In the genomic region with DNA sequence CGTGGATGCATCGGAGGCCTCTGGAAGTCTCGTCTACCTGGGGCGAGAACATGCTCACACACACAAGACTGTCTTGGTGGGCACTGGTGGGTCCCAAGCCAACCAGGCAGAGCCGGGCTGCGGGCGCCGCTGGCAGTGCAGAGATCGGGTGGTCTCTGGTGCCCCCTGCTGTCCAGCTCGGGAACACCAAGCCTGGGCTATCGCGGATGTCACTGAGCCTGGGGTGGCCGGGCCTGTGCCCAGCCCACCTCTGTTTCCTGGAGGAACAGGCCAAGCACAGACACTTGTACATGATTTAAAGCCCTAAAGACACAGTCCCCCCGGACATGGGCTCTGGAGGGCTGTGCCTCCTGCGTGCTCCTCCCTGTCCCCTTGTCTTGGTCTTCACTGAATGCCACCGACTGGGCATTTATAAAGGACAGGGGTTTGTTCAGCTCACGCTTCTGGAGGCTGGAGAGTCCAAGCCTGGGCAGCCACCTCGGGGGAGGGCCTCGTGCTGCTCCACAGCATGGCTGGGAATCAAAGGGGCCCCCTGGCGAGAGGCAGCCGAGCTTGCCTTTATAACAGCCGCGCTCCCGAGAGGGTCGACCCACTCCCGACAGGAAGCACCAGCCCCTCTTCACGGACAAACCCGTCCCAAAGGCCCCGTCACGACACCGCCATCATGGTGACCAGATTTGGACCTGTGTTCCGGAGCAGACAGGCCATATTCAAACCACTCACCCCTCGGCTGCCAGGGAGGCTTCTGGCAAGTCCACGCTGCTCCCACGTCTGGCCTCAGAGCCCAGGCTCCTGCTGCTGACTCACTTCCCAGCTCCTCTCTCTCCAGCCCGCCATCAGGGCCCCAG, we compare ENCODE assay signal across 8 cellular contexts. TPM values are rescaled to one million over a fixed set of nuclear protein-coding genes. Genes with fewer than 3 reads are reported as not detected.
A peak's percentile ranks its signal among the peaks of the same experiment; 100 is the strongest.
DNase-seq lines count a peak whose midpoint lies in the region; ATAC-seq and TF ChIP-seq lines count a peak whose summit lies in the region.

No MANE protein-coding gene starts in this region.

- no peak overlapping the region for H3K4me2 ChIP-seq in OCI-LY7 (ENCODE audit: low read length)

- H3K4me3 Mint-ChIP-seq in naive thymus-derived CD8-positive, alpha-beta T cell, result no peak overlapping the region
- no peak overlapping the region for H3K4me3 Mint-ChIP-seq in stimulated activated memory B cell treated with anti-CD40 and anti-IgM and Interleukin-4, amounts not matched to agents 10 μg/mL and 1 μg/mL and 100 μg/mL, for 72 hours

- POLR2A ChIA-PET in OCI-LY7 (lab: Charles Lee), result interaction anchor here (1.3 kb wide), 1 partner anchor 82 kb away, joined by 3 read pairs; no protein-coding TSS in a partner anchor
- POLR2A ChIA-PET in naive thymus-derived CD8-positive, alpha-beta T cell (lab: Charles Lee), result no interaction called here

- intact Hi-C loops in OCI-LY7 (cut with micrococcal nuclease; ENCODE audit: unreplicated experiment), result loop anchor here (1.0 to 10.0 kb wide), 2 partner anchors 83 to 1109 kb away; no protein-coding TSS in a partner anchor

- H3K36me3 ChIP-seq in OCI-LY7 (ENCODE audit: insufficient read depth, low read length), result no peaks in the 10 kb centered on the region

- no peaks in the 10 kb centered on the region for H3K9me2 ChIP-seq in OCI-LY7 (ENCODE audit: insufficient read depth, low read length)

- no peaks in the 10 kb centered on the region; the same call in 1 of the 2 replicates for H4K20me1 ChIP-seq in OCI-LY7 (ENCODE audit: insufficient read depth, low read length)

- H3K27ac ChIP-seq in OCI-LY7 (ENCODE audit: low read depth, low read length, poor library complexity, severe bottlenecking), result no peak overlapping the region

- BruUV-seq in OCI-LY7 (replicated peaks; lab: Mats Ljungman, UMichigan), result no TSS peak

- DNase-seq in G401 (ENCODE audit: low spot score) (peak; percentile 72), OCI-LY7 (ENCODE audit: low spot score) (peak; percentile 58), activated T-cell treated with anti-CD3 and anti-CD28 coated beads for 4 hours (peak; percentile 80)
- peak; percentile 63 to 87 (median 82) for DNase-seq in naive thymus-derived CD8-positive, alpha-beta T cell

- H3K79me2 ChIP-seq in OCI-LY7 (ENCODE audit: insufficient read depth, low read depth, low read length), result no peaks in the 10 kb centered on the region

- peak; percentile 90 for TF ChIP-seq CTCF in OCI-LY7 (conservative IDR thresholded peaks at IDR 0.05; ENCODE audit: low read length)

- ATAC-seq in HG03066 (IDR thresholded peaks at IDR 0.05; ENCODE audit: low read depth, unreplicated experiment), result peak; percentile 88
- peak; percentile 79 for ATAC-seq in esophagus mucosa
- ATAC-seq in naive thymus-derived CD8-positive, alpha-beta T cell, result peak; percentile 97 to 100
- ATAC-seq in stimulated activated memory B cell treated with anti-CD40 and anti-IgM and Interleukin-4, amounts not matched to agents 10 μg/mL and 1 μg/mL and 100 μg/mL, for 72 hours, result peak; percentile 83
- no peak for ATAC-seq in GM18870 (IDR thresholded peaks at IDR 0.05; ENCODE audit: unreplicated experiment)

- H3K9me3 Mint-ChIP-seq in naive thymus-derived CD8-positive, alpha-beta T cell, result no peaks in the 10 kb centered on the region
- H3K9me3 Mint-ChIP-seq in stimulated activated memory B cell treated with anti-CD40 and anti-IgM and Interleukin-4, amounts not matched to agents 10 μg/mL and 1 μg/mL and 100 μg/mL, for 72 hours, result no peaks in the 10 kb centered on the region

- no peaks in the 10 kb centered on the region for H3K4me1 ChIP-seq in OCI-LY7 (ENCODE audit: insufficient read depth, low read length, poor library complexity, severe bottlenecking)

- H3K4me3 ChIP-seq in OCI-LY7 (ENCODE audit: low read depth, low read length, poor library complexity, severe bottlenecking), result no peak overlapping the region

- H3K36me3 Mint-ChIP-seq in naive thymus-derived CD8-positive, alpha-beta T cell, result no peaks in the 10 kb centered on the region
- no peaks in the 10 kb centered on the region for H3K36me3 Mint-ChIP-seq in stimulated activated memory B cell treated with anti-CD40 and anti-IgM and Interleukin-4, amounts not matched to agents 10 μg/mL and 1 μg/mL and 100 μg/mL, for 72 hours

- H2AFZ ChIP-seq in OCI-LY7 (ENCODE audit: low read length), result no peak overlapping the region

- H3K27me3 Mint-ChIP-seq in naive thymus-derived CD8-positive, alpha-beta T cell, result peaks cover 0 to 14% (median 10%) of the 10 kb centered on the region in 5 donors
- H3K27me3 Mint-ChIP-seq in stimulated activated memory B cell treated with anti-CD40 and anti-IgM and Interleukin-4, amounts not matched to agents 10 μg/mL and 1 μg/mL and 100 μg/mL, for 72 hours, result peaks cover 45% of the 10 kb centered on the region

- CTCF ChIA-PET in OCI-LY7 (lab: Charles Lee; ENCODE audit: unreplicated experiment), result no interaction called here

- in situ Hi-C loops in G401 (cut with HindIII; ENCODE audit: low sequenced_read_pairs), result no loop called here

- H3K9me3 ChIP-seq in OCI-LY7 (ENCODE audit: low read length), result no peaks in the 10 kb centered on the region

- H3K4me1 Mint-ChIP-seq in naive thymus-derived CD8-positive, alpha-beta T cell, result peaks cover 0 to 6% (median 1%) of the 10 kb centered on the region in 4 donors
- H3K4me1 Mint-ChIP-seq in stimulated activated memory B cell treated with anti-CD40 and anti-IgM and Interleukin-4, amounts not matched to agents 10 μg/mL and 1 μg/mL and 100 μg/mL, for 72 hours, result no peaks in the 10 kb centered on the region

- H3K27ac Mint-ChIP-seq in naive thymus-derived CD8-positive, alpha-beta T cell, result no peak overlapping the region
- no peak overlapping the region for H3K27ac Mint-ChIP-seq in stimulated activated memory B cell treated with anti-CD40 and anti-IgM and Interleukin-4, amounts not matched to agents 10 μg/mL and 1 μg/mL and 100 μg/mL, for 72 hours

RNA-seq across cellular contexts. Expression of a gene that starts 3.6 kb away (rescaled TPM):
- total RNA-seq in G401 (2014; rRNA removed; shearing (Covaris generic)), result not detected in 2 replicates
- not detected in 2 replicates for total RNA-seq in OCI-LY7 (2014; rRNA removed; shearing (Covaris generic))
- not detected in 2 replicates for total RNA-seq in OCI-LY7 (2022)
- total RNA-seq in esophagus mucosa, result not detected
- total RNA-seq in naive thymus-derived CD8-positive, alpha-beta T cell, result not detected
- polyA plus RNA-seq in naive thymus-derived CD8-positive, alpha-beta T cell, result not detected

RNA-seq across cellular contexts. Expression of a gene that starts 7.9 kb away (rescaled TPM):
- total RNA-seq in G401 (2014; rRNA removed; shearing (Covaris generic)), result 221 and 260 TPM in 2 replicates
- total RNA-seq in OCI-LY7 (2014; rRNA removed; shearing (Covaris generic)), result 158 and 159 TPM in 2 replicates
- total RNA-seq in OCI-LY7 (2022) (75.5 and 106 TPM in 2 replicates), esophagus mucosa (132 TPM)
- total RNA-seq in naive thymus-derived CD8-positive, alpha-beta T cell, result 10 to 100 TPM; 76.7 to 84.4 TPM
- 100 to 1,000 TPM; 318 to 389 (median 347) TPM for polyA plus RNA-seq in naive thymus-derived CD8-positive, alpha-beta T cell
